ENCODE assay signal across 4 cellular contexts in the genomic region with DNA sequence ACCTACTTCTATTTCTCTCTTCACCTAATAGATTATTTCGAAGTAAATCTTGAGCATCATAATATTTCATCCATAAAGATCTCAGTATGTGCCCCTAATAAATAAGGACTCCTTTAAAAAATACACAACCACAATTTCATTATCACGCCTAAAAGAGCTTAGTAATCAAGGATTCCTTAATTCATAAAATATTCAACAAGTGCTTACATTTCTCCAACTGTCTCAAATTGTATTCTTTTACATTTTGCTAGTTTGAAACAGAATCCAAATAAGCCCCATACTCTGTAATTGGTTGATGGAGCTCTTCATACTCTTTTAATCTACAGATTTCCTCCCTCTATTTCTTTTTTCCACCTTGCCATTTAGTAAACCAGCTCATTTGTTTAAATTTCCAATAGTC.
"Had no signal": no experiment of that assay in that cellular context is flagged by ENCODE, and none has a peak within 500 bp of the region (broad histone marks: within the 10 kb centered on the region; RNA-seq: fewer than 3 reads in every experiment).

No MANE protein-coding gene starts in this region.

- H3K4me3 ChIP-seq: GM23338, K562 had no signal

- H3K4me3 Mint-ChIP-seq: GM23338, H9 had no signal

- DNase-seq: H9, KG1 had no signal

- H2AFZ ChIP-seq: GM23338 had no signal

- H3K4me2 ChIP-seq: GM23338 had no signal

- H3K27ac Mint-ChIP-seq: GM23338, H9 had no signal
